In genomic region chr13:24122045-24122444, GRCh38 we compare ENCODE assay signal across 7 cellular contexts. TPM values are rescaled to one million over a fixed set of nuclear protein-coding genes. Genes with fewer than 3 reads are reported as not detected.
A peak's percentile ranks its signal among the peaks of the same experiment; 100 is the strongest.
DNase-seq lines count a peak whose midpoint lies in the region; ATAC-seq, FAIRE-seq and TF ChIP-seq lines count a peak whose summit lies in the region.
"Not testable (repeated sequence)": the region's sequence is repeated elsewhere in the genome, so short reads cannot be mapped to it uniquely, and the experiment has no call there.

No MANE protein-coding gene starts in this region.

- H3K36me3 Mint-ChIP-seq in activated CD4-positive, alpha-beta T cell treated with anti-CD3 and anti-CD28 coated beads for 36 hours (ENCODE audit: low read depth); activated CD8-positive, alpha-beta memory T cell treated with anti-CD3 and anti-CD28 coated beads, Interleukin-2, amount 10 ng/mL, durations not matched to agents 7 days and 5 days; activated naive CD4-positive, alpha-beta T cell treated with anti-CD3 and anti-CD28 coated beads, Interleukin-2, amount 50 U/mL, for 72 hours: not testable (repeated sequence)

- H3K9me3 ChIP-seq in Loucy (ENCODE audit: insufficient read depth, low read depth, low read length); neural cell (ENCODE audit: low read length): not testable (repeated sequence)

- POLR2A ChIA-PET in activated CD4-positive, alpha-beta T cell treated with anti-CD3 and anti-CD28 coated beads for 36 hours (lab: Charles Lee), result not testable (repeated sequence)

- H3K27ac Mint-ChIP-seq in activated CD4-positive, alpha-beta T cell treated with anti-CD3 and anti-CD28 coated beads for 36 hours; activated naive CD4-positive, alpha-beta T cell treated with anti-CD3 and anti-CD28 coated beads, Interleukin-2, amount 50 U/mL, for 72 hours; stimulated activated naive CD8-positive, alpha-beta T cell treated with anti-CD3 and anti-CD28 coated beads, Interleukin-15, amount 100 ng/mL, for 72 hours: not testable (repeated sequence)
- H3K27ac Mint-ChIP-seq in activated CD8-positive, alpha-beta memory T cell treated with anti-CD3 and anti-CD28 coated beads, Interleukin-2, amount 10 ng/mL, durations not matched to agents 7 days and 5 days, result peak overlapping the region; percentile 72

- H3K4me1 ChIP-seq in Loucy (ENCODE audit: insufficient read depth, low read length, poor library complexity, severe bottlenecking), result peaks cover 22% of the 10 kb centered on the region

- CTCF ChIA-PET in activated CD4-positive, alpha-beta T cell treated with anti-CD3 and anti-CD28 coated beads for 36 hours (lab: Charles Lee), result not testable (repeated sequence)
- CTCF ChIA-PET in activated CD8-positive, alpha-beta memory T cell treated with anti-CD3 and anti-CD28 coated beads, Interleukin-2, amount 10 ng/mL, durations not matched to agents 7 days and 5 days (lab: Charles Lee), result interaction anchor here (1.5 to 2.6 kb wide), 3 partner anchors 8 to 96 kb away, joined by 4 to 8 read pairs (median 4); no protein-coding TSS in a partner anchor

- TF ChIP-seq POLR2A in GM12892 (IDR thresholded peaks at IDR 0.05; ENCODE audit: low read depth, low read length), result not testable (repeated sequence)

- H3K9ac ChIP-seq in Loucy (ENCODE audit: low read depth, low read length, poor library complexity, severe bottlenecking); neural cell (ENCODE audit: low read length): not testable (repeated sequence)

- not testable (repeated sequence) for H3K4me2 ChIP-seq in Loucy (ENCODE audit: low read depth, low read length, poor library complexity, severe bottlenecking); neural cell (ENCODE audit: low read length)

- peaks cover 16% of the 10 kb centered on the region for H3K4me1 Mint-ChIP-seq in activated CD4-positive, alpha-beta T cell treated with anti-CD3 and anti-CD28 coated beads for 36 hours
- H3K4me1 Mint-ChIP-seq in activated CD8-positive, alpha-beta memory T cell treated with anti-CD3 and anti-CD28 coated beads, Interleukin-2, amount 10 ng/mL, durations not matched to agents 7 days and 5 days, result peaks cover 71% of the 10 kb centered on the region
- H3K4me1 Mint-ChIP-seq in stimulated activated naive CD8-positive, alpha-beta T cell treated with anti-CD3 and anti-CD28 coated beads, Interleukin-15, amount 100 ng/mL, for 72 hours, result peaks cover 48% of the 10 kb centered on the region

- H3F3A ChIP-seq in Loucy (ENCODE audit: low read depth); neural cell (ENCODE audit: insufficient read depth, low read length, poor library complexity, severe bottlenecking): not testable (repeated sequence)

- peaks cover 30% of the 10 kb centered on the region for H3K27me3 Mint-ChIP-seq in activated CD4-positive, alpha-beta T cell treated with anti-CD3 and anti-CD28 coated beads for 36 hours
- H3K27me3 Mint-ChIP-seq in activated CD8-positive, alpha-beta memory T cell treated with anti-CD3 and anti-CD28 coated beads, Interleukin-2, amount 10 ng/mL, durations not matched to agents 7 days and 5 days, result peaks cover 11% of the 10 kb centered on the region
- H3K27me3 Mint-ChIP-seq in stimulated activated naive CD8-positive, alpha-beta T cell treated with anti-CD3 and anti-CD28 coated beads, Interleukin-15, amount 100 ng/mL, for 72 hours, result peaks cover 23% of the 10 kb centered on the region

- not testable (repeated sequence) for H3K9me3 Mint-ChIP-seq in activated CD4-positive, alpha-beta T cell treated with anti-CD3 and anti-CD28 coated beads for 36 hours (ENCODE audit: low read depth); activated CD8-positive, alpha-beta memory T cell treated with anti-CD3 and anti-CD28 coated beads, Interleukin-2, amount 10 ng/mL, durations not matched to agents 7 days and 5 days (ENCODE audit: low read depth); activated naive CD4-positive, alpha-beta T cell treated with anti-CD3 and anti-CD28 coated beads, Interleukin-2, amount 50 U/mL, for 72 hours; stimulated activated naive CD8-positive, alpha-beta T cell treated with anti-CD3 and anti-CD28 coated beads, Interleukin-15, amount 100 ng/mL, for 72 hours

- not testable (repeated sequence) for H3K9me2 ChIP-seq in Loucy (replicated peaks; ENCODE audit: low read depth, low read length); neural cell (ENCODE audit: insufficient read depth, low read length)

- peak; percentile 17 for FAIRE-seq in GM12892 (lab: Jason Lieb, UNC)

- TF ChIP-seq EP300 in neural cell (conservative IDR thresholded peaks at IDR 0.05; ENCODE audit: poor library complexity, severe bottlenecking), result not testable (repeated sequence)

- not testable (repeated sequence) for H3K79me2 ChIP-seq in Loucy (ENCODE audit: insufficient read depth, low read length); neural cell (replicated peaks; ENCODE audit: insufficient read depth, low read length)

- H3K4me3 ChIP-seq in Loucy (ENCODE audit: low read length, poor library complexity, severe bottlenecking), result not testable (repeated sequence)
- peak overlapping the region; percentile 32 for H3K4me3 ChIP-seq in neural cell (ENCODE audit: low read length)

- 0 out of 2 replicates have a peak overlapping the region, but pooled peaks have one; percentile 56 for H2AFZ ChIP-seq in Loucy (ENCODE audit: low read length)
- not testable (repeated sequence) for H2AFZ ChIP-seq in neural cell (ENCODE audit: low read depth, low read length)

- TF ChIP-seq CTCF in Loucy (conservative IDR thresholded peaks at IDR 0.05; ENCODE audit: low read length); neural cell (IDR thresholded peaks at IDR 0.05; ENCODE audit: poor library complexity, severe bottlenecking): not testable (repeated sequence)

- DNase-seq in GM12892 (ENCODE audit: insufficient read length); activated CD4-positive, alpha-beta T cell treated with anti-CD3 and anti-CD28 coated beads for 36 hours; activated CD8-positive, alpha-beta memory T cell treated with anti-CD3 and anti-CD28 coated beads, Interleukin-2, amount 10 ng/mL, durations not matched to agents 7 days and 5 days; activated naive CD4-positive, alpha-beta T cell treated with anti-CD3 and anti-CD28 coated beads, Interleukin-2, amount 50 U/mL, for 72 hours (ENCODE audit: low spot score in 2 of 2); stimulated activated naive CD8-positive, alpha-beta T cell treated with anti-CD3 and anti-CD28 coated beads, Interleukin-15, amount 100 ng/mL, for 72 hours: not testable (repeated sequence)

- intact Hi-C loops in activated CD4-positive, alpha-beta T cell treated with anti-CD3 and anti-CD28 coated beads for 36 hours (cut with DNase I, micrococcal nuclease), result loop anchor here in 1 of 2 experiments (2.0 kb wide), 1 partner anchor 39 kb away; the partner anchor contains the start of gene SPATA13

- H3K27ac ChIP-seq in neural cell (ENCODE audit: low read length), result not testable (repeated sequence)

- ATAC-seq in activated CD4-positive, alpha-beta T cell treated with anti-CD3 and anti-CD28 coated beads for 36 hours, result peak; percentile 91
- ATAC-seq in activated CD8-positive, alpha-beta memory T cell treated with anti-CD3 and anti-CD28 coated beads, Interleukin-2, amount 10 ng/mL, durations not matched to agents 7 days and 5 days, result peak; percentile 82
- peak; percentile 84 to 96 for ATAC-seq in activated naive CD4-positive, alpha-beta T cell treated with anti-CD3 and anti-CD28 coated beads, Interleukin-2, amount 50 U/mL, for 72 hours
- peak; percentile 94 for ATAC-seq in stimulated activated naive CD8-positive, alpha-beta T cell treated with anti-CD3 and anti-CD28 coated beads, Interleukin-15, amount 100 ng/mL, for 72 hours

- not testable (repeated sequence) for H3K27me3 ChIP-seq in Loucy (ENCODE audit: insufficient read depth, low read length, poor library complexity, severe bottlenecking); neural cell (ENCODE audit: insufficient read depth, low read depth, low read length)

- TF ChIP-seq RAD21 in neural cell (conservative IDR thresholded peaks at IDR 0.05), result not testable (repeated sequence)

- not testable (repeated sequence) for H3K36me3 ChIP-seq in Loucy (ENCODE audit: insufficient read depth, low read length); neural cell (ENCODE audit: insufficient read depth, low read length)

- not testable (repeated sequence) for H3K4me3 Mint-ChIP-seq in activated CD4-positive, alpha-beta T cell treated with anti-CD3 and anti-CD28 coated beads for 36 hours; activated CD8-positive, alpha-beta memory T cell treated with anti-CD3 and anti-CD28 coated beads, Interleukin-2, amount 10 ng/mL, durations not matched to agents 7 days and 5 days; stimulated activated naive CD8-positive, alpha-beta T cell treated with anti-CD3 and anti-CD28 coated beads, Interleukin-15, amount 100 ng/mL, for 72 hours

- H4K20me1 ChIP-seq in Loucy (ENCODE audit: insufficient read depth, low read length, poor library complexity, severe bottlenecking); neural cell (ENCODE audit: insufficient read depth): not testable (repeated sequence)

RNA-seq across cellular contexts. Expression of gene SPATA13, which starts 38.5 kb away (rescaled TPM):
- 5.6 TPM for polyA plus RNA-seq in GM12892 (2012; ENCODE audit: missing spikeins)
- total RNA-seq in activated CD4-positive, alpha-beta T cell treated with anti-CD3 and anti-CD28 coated beads for 36 hours, result 10 to 100 TPM; 47.6 to 51.5 TPM
- 10 to 100 TPM; 51.0 to 57.8 TPM for total RNA-seq in activated CD8-positive, alpha-beta memory T cell treated with anti-CD3 and anti-CD28 coated beads, Interleukin-2, amount 10 ng/mL, durations not matched to agents 7 days and 5 days
- 10 to 100 TPM; 43.9 to 65.0 TPM for total RNA-seq in activated naive CD4-positive, alpha-beta T cell treated with anti-CD3 and anti-CD28 coated beads, Interleukin-2, amount 50 U/mL, for 72 hours
- polyA plus RNA-seq in neural cell, result 15.5 and 16.3 TPM in 2 replicates
- polyA minus RNA-seq in neural cell, result 34.1 and 40.7 TPM in 2 replicates
